ENCODE assay signal across 33 cellular contexts in the genomic region with DNA sequence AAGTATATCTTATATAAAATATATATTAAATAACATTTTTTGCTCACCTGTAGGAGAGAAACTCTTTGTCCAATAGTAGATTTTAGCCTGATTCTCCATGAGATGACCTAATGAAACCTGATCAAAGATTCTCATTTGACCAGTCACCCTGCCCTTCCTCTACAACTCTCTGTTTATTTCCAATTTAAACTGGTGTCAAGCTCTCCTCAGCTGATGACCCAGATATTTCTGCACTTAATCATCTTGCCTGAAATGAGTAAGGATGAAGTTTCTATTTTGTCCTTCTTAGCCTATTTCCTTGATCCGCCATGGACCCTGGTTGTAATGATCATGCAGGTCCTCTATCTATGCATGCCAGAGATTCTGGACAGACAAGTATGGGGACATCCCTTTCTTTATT.
"Had no signal": no experiment of that assay in that cellular context is flagged by ENCODE, and none has a peak within 500 bp of the region (broad histone marks: within the 10 kb centered on the region; RNA-seq: fewer than 3 reads in every experiment).

No MANE protein-coding gene starts in this region.

- H3K36me3 Mint-ChIP-seq: activated naive CD4-positive, alpha-beta T cell treated with anti-CD3 and anti-CD28 coated beads, Interleukin-2, amount 50 U/mL, for 72 hours had no signal

- H3K4me3 Mint-ChIP-seq: activated CD4-positive, alpha-beta T cell treated with anti-CD3 and anti-CD28 coated beads, Interleukin-2, amount 10 ng/mL, durations not matched to agents 7 days and 5 days; activated CD8-positive, alpha-beta T cell treated with anti-CD3 and anti-CD28 coated beads, Interleukin-2, amount 10 ng/mL, durations not matched to agents 7 days and 5 days; activated naive CD4-positive, alpha-beta T cell treated with anti-CD3 and anti-CD28 coated beads for 36 hours; activated T-cell treated with anti-CD3 and anti-CD28 coated beads, Interleukin-2, amount 50 U/mL, for 4 hours; activated T-helper 1 cell treated with anti-CD3 and anti-CD28 coated beads, Interleukin-12 subunit alpha, Interleukin-12 subunit beta, Interleukin-2, Interleukin-4 antibody, amounts not matched to agents 30 ng/mL and 10 ng/mL and 1 ng/mL, durations not matched to agents 14 hours and 24 hours and 36 hours; central memory CD8-positive, alpha-beta T cell; T-helper 1 cell treated with Interleukin-12 subunit alpha and Interleukin-12 subunit beta and Interleukin-4 antibody, amounts not matched to agents 30 μg/mL and 1 μg/mL, for 36 hours; T-helper 2 cell treated with Interferon-gamma antibody and Interleukin-4, amounts not matched to agents 5 μg/mL and 100 μg/mL, for 36 hours had no signal

- H3K27ac Mint-ChIP-seq: activated CD4-positive, alpha-beta T cell treated with anti-CD3 and anti-CD28 coated beads, Interleukin-2, amount 10 ng/mL, durations not matched to agents 7 days and 5 days; activated CD8-positive, alpha-beta T cell treated with anti-CD3 and anti-CD28 coated beads, Interleukin-2, amount 10 ng/mL, durations not matched to agents 7 days and 5 days; activated naive CD4-positive, alpha-beta T cell treated with anti-CD3 and anti-CD28 coated beads for 36 hours; activated naive CD4-positive, alpha-beta T cell treated with anti-CD3 and anti-CD28 coated beads, Interleukin-2, amount 50 U/mL, for 72 hours; activated T-helper 1 cell treated with anti-CD3 and anti-CD28 coated beads, Interleukin-12 subunit alpha, Interleukin-12 subunit beta, Interleukin-2, Interleukin-4 antibody, amounts not matched to agents 30 ng/mL and 10 ng/mL and 1 ng/mL, durations not matched to agents 14 hours and 24 hours and 36 hours; T-helper 1 cell treated with Interleukin-12 subunit alpha and Interleukin-12 subunit beta and Interleukin-4 antibody, amounts not matched to agents 30 μg/mL and 1 μg/mL, for 36 hours; T-helper 2 cell treated with Interferon-gamma antibody and Interleukin-4, amounts not matched to agents 5 μg/mL and 100 μg/mL, for 36 hours had no signal

- H3K4me1 Mint-ChIP-seq: activated CD4-positive, alpha-beta T cell treated with anti-CD3 and anti-CD28 coated beads, Interleukin-2, amount 10 ng/mL, durations not matched to agents 7 days and 5 days; central memory CD8-positive, alpha-beta T cell had no signal

- H3K9me3 Mint-ChIP-seq: activated T-cell treated with anti-CD3 and anti-CD28 coated beads, Interleukin-2, amount 50 U/mL, for 4 hours had no signal

- H3K27me3 Mint-ChIP-seq: activated CD4-positive, alpha-beta T cell treated with anti-CD3 and anti-CD28 coated beads, Interleukin-2, amount 10 ng/mL, durations not matched to agents 7 days and 5 days; central memory CD8-positive, alpha-beta T cell had no signal

- ATAC-seq: activated CD8-positive, alpha-beta T cell treated with anti-CD3 and anti-CD28 coated beads, Interleukin-2, amount 10 ng/mL, durations not matched to agents 7 days and 5 days; activated naive CD4-positive, alpha-beta T cell treated with anti-CD3 and anti-CD28 coated beads, Interleukin-2, amount 50 U/mL, for 72 hours; activated T-cell treated with anti-CD3 and anti-CD28 coated beads, Interleukin-2, amount 50 U/mL, for 4 hours had no signal

- H3K4me3 ChIP-seq: adrenal gland, cardiac muscle cell, PC-9, SJCRH30, SK-N-MC had no signal

- DNase-seq: activated CD4-positive, alpha-beta T cell treated with anti-CD3 and anti-CD28 coated beads, Interleukin-2, amount 10 ng/mL, durations not matched to agents 7 days and 5 days; activated CD4-positive, alpha-beta T cell treated with anti-CD3 and anti-CD28 coated beads, Interleukin-2, amount 50 U/mL, for 48 hours; activated CD8-positive, alpha-beta T cell treated with anti-CD3 and anti-CD28 coated beads, Interleukin-2, amount 10 ng/mL, durations not matched to agents 7 days and 5 days; activated gamma-delta T cell treated with Interleukin-2 at 50 U/mL for 16 hours; activated naive CD4-positive, alpha-beta T cell treated with anti-CD3 and anti-CD28 coated beads for 36 hours; activated T-cell treated with anti-CD3 and anti-CD28 coated beads for 4 hours; activated T-cell treated with anti-CD3 and anti-CD28 coated beads, Interleukin-2, amount 50 U/mL, for 4 hours; adrenal gland; anterior cingulate cortex; Kasumi-1; KG1; MM.1S; MV-4-11; NCI-H1092; NCI-H1436 treated with DMSO at 0.1 percent for 48 hours; NCI-H187; NCI-H2029 treated with DMSO at 0.1 percent for 48 hours; NCI-H2107; NCI-H2171; NCI-H510A; NCI-H526; NCI-H748 treated with DMSO at 0.1 percent for 48 hours; NK-92 treated with Interleukin-12 subunit alpha and Interleukin-12 subunit beta, amount 100 ng/mL, for 24 hours; PC-9; Right ventricle myocardium superior; SJCRH30 had no signal
